ENCODE assay signal across 8 cellular contexts in genomic region chr7:149126662-149127321, GRCh38. TPM values are rescaled to one million over a fixed set of nuclear protein-coding genes. Genes with fewer than 3 reads are reported as not detected.
DNase-seq lines count a peak whose midpoint lies in the region; ATAC-seq, FAIRE-seq and TF ChIP-seq lines count a peak whose summit lies in the region.

No MANE protein-coding gene starts in this region.

- H3K27me3 ChIP-seq in WERI-Rb-1 (ENCODE audit: insufficient read depth, low read depth, severe bottlenecking): no peaks in the 10 kb centered on the region

- H3K9me3 ChIP-seq in WERI-Rb-1 (ENCODE audit: severe bottlenecking): peaks cover 8% of the 10 kb centered on the region

- peaks cover 27% of the 10 kb centered on the region for H3K36me3 ChIP-seq in WERI-Rb-1

- POLR2A ChIA-PET in GM10248 (lab: Yijun Ruan, JAX): no interaction called here

- peak; percentile 59 for TF ChIP-seq POLR2A in H54 (IDR thresholded peaks at IDR 0.05; ENCODE audit: low read depth, low read length)

- peak overlapping the region; percentile 63 for H3K4me3 ChIP-seq in WERI-Rb-1 (ENCODE audit: low read depth, low read length)

- DNase-seq in GM10248 (ENCODE audit: extremely low spot score) (peak; percentile 80), H54 (ENCODE audit: insufficient read length, low spot score) (peak; percentile 60), M059J (ENCODE audit: low read depth) (peak; percentile 56), WERI-Rb-1 (peak; percentile 66), caudate nucleus (lab: John Stamatoyannopoulos, UW) (peak in 39 of 61 donors; percentile 22 to 83 (median 59)), left colon (peak; percentile 42 to 71), NCI-H1436 treated with DMSO at 0.1 percent for 48 hours (lab: John Stamatoyannopoulos, UW) (no peak)
- peak; percentile 75 for DNase-seq in stimulated activated CD4-positive, alpha-beta T cell treated with anti-CD3 and anti-CD28 coated beads, Interleukin-1b, Interleukin-23, amount 100 ng/mL, for 48 hours

- TF ChIP-seq CTCF in GM10248 (IDR thresholded peaks at IDR 0.05; ENCODE audit: control extremely low read depth, extremely low read depth, low read depth, missing control alignments): no peak
- TF ChIP-seq CTCF in WERI-Rb-1 (IDR thresholded peaks at IDR 0.05; ENCODE audit: low read depth, low read length): no peak

- ATAC-seq in left colon: peak; percentile 51

- intact Hi-C loops in left colon (cut with DNase I, micrococcal nuclease): no loop called here

- H3K27ac ChIP-seq in WERI-Rb-1 (peak overlapping the region; percentile 90), caudate nucleus (ENCODE audit: low read depth, low read length) (peak overlapping the region; percentile 92)

- CTCF ChIA-PET in GM10248 (lab: Yijun Ruan, JAX): interaction anchor here (0.6 to 5.1 kb wide), 20 partner anchors 9 to 496 kb away, joined by 3 to 63 read pairs (median 4); partner anchors contain the start of genes ZNF282 and ZNF398

- no peak for FAIRE-seq in H54 (lab: Jason Lieb, UNC)

RNA-seq across cellular contexts. Expression of gene ZNF425, which starts 0.7 kb away (rescaled TPM):
- 1.1 and 3.1 TPM in 2 replicates for total RNA-seq in M059J (2014; rRNA removed; shearing (Covaris generic))
- 1 to 10 TPM; 1.2 to 1.9 TPM for total RNA-seq in left colon

RNA-seq across cellular contexts. Expression of gene ZNF398, which starts 20.5 kb away (rescaled TPM):
- total RNA-seq in M059J (2014; rRNA removed; shearing (Covaris generic)): 16.0 and 20.9 TPM in 2 replicates
- total RNA-seq in left colon: 10 to 100 TPM in 1 of 2 donors, 1 to 10 TPM in 1; 9.9 to 11.0 TPM

RNA-seq across cellular contexts. Expression of gene ZNF786, which starts 36.3 kb away (rescaled TPM):
- 3.3 and 3.9 TPM in 2 replicates for total RNA-seq in M059J (2014; rRNA removed; shearing (Covaris generic))
- 1 to 10 TPM; 3.9 to 6.1 TPM for total RNA-seq in left colon
